ENCODE assay signal across 17 cellular contexts in genomic region chr13:97240789-97241734, GRCh38. TPM values are rescaled to one million over a fixed set of nuclear protein-coding genes. Genes with fewer than 3 reads are reported as not detected.
DNase-seq lines count a peak whose midpoint lies in the region; ATAC-seq and TF ChIP-seq lines count a peak whose summit lies in the region.
"Had no signal": no experiment of that assay in that cellular context is flagged by ENCODE, and none has a peak within 500 bp of the region (broad histone marks: within the 10 kb centered on the region; RNA-seq: fewer than 3 reads in every experiment).

No MANE protein-coding gene starts in this region.

- 33 to 37% methylated on average over 8 of the region's 8 CpGs for WGBS in tibial nerve, 2 donors

- H3K27me3 ChIP-seq in left ventricle myocardium inferior (ENCODE audit: low read depth) = no peaks in the 10 kb centered on the region
- no peaks in the 10 kb centered on the region for H3K27me3 ChIP-seq in muscle layer of duodenum (ENCODE audit: low read depth, low read length)
- no peaks in the 10 kb centered on the region for H3K27me3 ChIP-seq in tibial nerve
- H3K27me3 ChIP-seq: cardiac muscle cell had no signal

- H3K4me1 ChIP-seq in left ventricle myocardium inferior = peaks cover 100% of the 10 kb centered on the region
- H3K4me1 ChIP-seq in muscle layer of duodenum (ENCODE audit: control insufficient read depth in 1 of 2, insufficient read depth in 2 of 2, low read length in 2 of 2) = peaks cover 30 to 74% of the 10 kb centered on the region in 2 donors
- H3K4me1 ChIP-seq in tibial nerve = peaks cover 0 to 100% (median 82%) of the 10 kb centered on the region in 4 donors

- ATAC-seq in HG03460 (IDR thresholded peaks at IDR 0.05; ENCODE audit: unreplicated experiment) = no peak
- ATAC-seq: natural killer cell; stimulated activated effector memory CD8-positive, alpha-beta T cell treated with anti-CD3 and anti-CD28 coated beads, Interleukin-12 subunit alpha, Interleukin-12 subunit beta, amount 100 ng/mL, for 72 hours had no signal

- DNase-seq in left ventricle myocardium inferior = no peak
- no peak for DNase-seq in tibial nerve (ENCODE audit: low spot score in 2 of 2)
- no peak for DNase-seq in activated naive CD4-positive, alpha-beta T cell (lab: John Stamatoyannopoulos, UW)
- DNase-seq in hippocampal formation (lab: John Stamatoyannopoulos, UW) = no peak
- no peak for DNase-seq in NCI-H510A treated with DMSO at 0.1 percent for 48 hours (lab: John Stamatoyannopoulos, UW)
- DNase-seq: activated CD4-positive, CD25-positive, alpha-beta regulatory T cell; C1 segment of cervical spinal cord; DMS53; natural killer cell; NCI-H1092 treated with DMSO at 0.1 percent for 48 hours; NCI-H82; T-helper 17 cell had no signal

- intact Hi-C loops in left ventricle myocardium inferior (cut with micrococcal nuclease) = no loop called here

- H3K36me3 ChIP-seq in left ventricle myocardium inferior (no peaks in the 10 kb centered on the region), muscle layer of duodenum (ENCODE audit: control insufficient read depth in 1 of 2, insufficient read depth in 2 of 2, low read length in 2 of 2) (no peaks in the 10 kb centered on the region), tibial nerve (no peaks in the 10 kb centered on the region)
- H3K36me3 ChIP-seq: cardiac muscle cell had no signal

- TF ChIP-seq POLR2A in tibial nerve (IDR thresholded peaks at IDR 0.05) = no peak

- H3K9me3 ChIP-seq in left ventricle myocardium inferior (replicated peaks) (no peaks in the 10 kb centered on the region), muscle layer of duodenum (ENCODE audit: control insufficient read depth in 1 of 2, low read length in 2 of 2) (no peaks in the 10 kb centered on the region), tibial nerve (no peaks in the 10 kb centered on the region)

- peak in 1 of 2 donors; percentile 37 for TF ChIP-seq EP300 in tibial nerve (IDR thresholded peaks at IDR 0.05)

- H3K27ac ChIP-seq in cingulate gyrus (ENCODE audit: low read depth, low read length) (peak overlapping the region; percentile 92), left ventricle myocardium inferior (replicated peaks) (peak overlapping the region; percentile 85), muscle layer of duodenum (ENCODE audit: low read length) (peak overlapping the region; percentile 8), tibial nerve (peak overlapping the region; percentile 21 to 88 (median 64))
- H3K27ac ChIP-seq: cardiac muscle cell had no signal

- TF ChIP-seq CTCF in left ventricle myocardium inferior (IDR thresholded peaks at IDR 0.05; ENCODE audit: borderline replicate concordance) (no peak), tibial nerve (IDR thresholded peaks at IDR 0.05) (no peak)

- peak overlapping the region; percentile 5 for H3K4me3 ChIP-seq in left ventricle myocardium inferior
- no peak overlapping the region for H3K4me3 ChIP-seq in muscle layer of duodenum (ENCODE audit: low read depth in 1 of 2, low read length in 2 of 2)
- H3K4me3 ChIP-seq in tibial nerve = no peak overlapping the region
- H3K4me3 ChIP-seq: cardiac muscle cell had no signal

RNA-seq across cellular contexts. Expression of gene MBNL2, which starts 18.9 kb away (rescaled TPM):
- total RNA-seq in left ventricle myocardium inferior (76.5 TPM), tibial nerve (100 to 1,000 TPM in 2 of 4 donors, 10 to 100 TPM in 2; 87.9 to 126 (median 95.5) TPM)

Comparison
In these comparisons a context has a peak if more than half of its experiments do, and no peak if none do; other contexts are left out.
1. H3K27ac ChIP-seq: peak in every context shown above with its lines; median percentile 92 in cingulate gyrus; 85 in left ventricle myocardium inferior; 64 in tibial nerve; 8 in muscle layer of duodenum.